Comparison of ENCODE assay signal across 8 cellular contexts in the genomic region with DNA sequence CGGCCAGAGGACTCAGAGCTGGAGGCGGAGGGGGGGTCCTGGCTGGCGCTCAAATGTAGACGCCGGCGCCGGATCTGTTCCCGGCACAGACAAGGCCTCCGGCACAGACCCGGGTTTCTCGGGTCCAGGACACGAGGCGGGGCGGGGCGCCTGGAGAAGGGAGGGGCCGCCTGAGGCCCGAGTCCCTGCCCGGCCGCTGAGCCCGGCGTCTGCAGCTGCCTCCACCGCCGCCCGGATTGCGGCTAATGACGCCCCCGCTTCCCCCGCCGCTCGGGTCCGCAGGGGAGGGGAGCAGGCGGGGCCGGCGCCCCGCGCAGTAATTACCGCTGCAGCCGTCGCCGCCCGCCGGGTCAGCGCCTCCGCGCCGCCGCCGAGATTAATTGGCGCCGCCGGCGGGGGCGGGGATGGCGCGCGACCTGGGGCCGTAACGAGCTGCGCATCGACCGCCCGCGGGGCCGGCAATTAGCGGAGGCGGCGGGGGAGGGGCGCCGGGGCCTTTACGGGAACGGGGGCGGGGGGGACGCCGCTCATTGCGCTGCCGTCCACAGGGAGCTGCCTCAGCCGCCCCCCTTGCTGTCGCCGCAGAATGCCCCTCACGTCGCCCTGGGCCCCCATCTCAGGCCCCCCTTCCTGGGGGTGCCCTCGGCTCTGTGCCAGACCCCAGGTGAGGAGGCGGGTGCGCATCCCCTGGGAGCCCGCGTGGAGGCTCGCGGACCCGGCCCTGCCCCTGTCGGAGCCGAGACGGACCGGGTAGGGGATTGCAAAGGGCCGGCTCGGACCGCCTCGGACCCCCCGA. TPM values are rescaled to one million over a fixed set of nuclear protein-coding genes. Genes with fewer than 3 reads are reported as not detected.
DNase-seq lines count a peak whose midpoint lies in the region; ATAC-seq, FAIRE-seq and TF ChIP-seq lines count a peak whose summit lies in the region.

No MANE protein-coding gene starts in this region.

- no peaks in the 10 kb centered on the region for H3K79me2 ChIP-seq in GM12878 (ENCODE audit: control insufficient read depth, insufficient read depth, low read length)

- H3K4me3 ChIP-seq in AG04449 (ENCODE audit: low read depth, low read length) (peak overlapping the region; percentile 36), GM12878 (no peak overlapping the region), iPS-18a (ENCODE audit: low read length) (peak overlapping the region; percentile 17), spleen (peak overlapping the region; percentile 20 to 70 (median 40))

- DNase-seq in AG04449 (ENCODE audit: low read depth, low spot score): no peak
- DNase-seq in GM19239 (ENCODE audit: insufficient read length, low spot score): peak; percentile 76
- DNase-seq in NCI-H748 treated with DMSO at 0.1 percent for 48 hours (lab: John Stamatoyannopoulos, UW): peak; percentile 48
- DNase-seq in GM12878 (ENCODE audit: low read depth, low spot score): no peak
- no peak for DNase-seq in spleen
- no peak for DNase-seq in DMS114 treated with DMSO at 0.1 percent for 48 hours (lab: John Stamatoyannopoulos, UW; ENCODE audit: unreplicated experiment)

- no peak overlapping the region for H2AFZ ChIP-seq in GM12878 (ENCODE audit: control insufficient read depth, low read depth, low read length)

- TF ChIP-seq EP300 in GM12878 (IDR thresholded peaks at IDR 0.05; ENCODE audit: borderline replicate concordance in 1 of 2, control insufficient read depth in 1 of 2, low read depth in 2 of 2, low read length in 2 of 2): no peak

- no peaks in the 10 kb centered on the region for H4K20me1 ChIP-seq in GM12878 (ENCODE audit: control insufficient read depth, insufficient read depth)

- H3K9ac ChIP-seq in GM12878 (ENCODE audit: control insufficient read depth, insufficient read depth, low read length) (no peak overlapping the region), iPS-18a (ENCODE audit: low read length) (no peak overlapping the region)

- no peak for TF ChIP-seq CTCF in AG04449 (IDR thresholded peaks at IDR 0.05; ENCODE audit: insufficient read depth, low read length, missing control alignments)
- TF ChIP-seq CTCF in GM12878 (IDR thresholded peaks at IDR 0.05 in 2 of 3, conservative IDR thresholded peaks at IDR 0.05 in 1 of 3; ENCODE audit: control insufficient read depth in 2 of 3, extremely low read depth in 1 of 3, insufficient read depth in 1 of 3, low read depth in 3 of 3, low read length in 3 of 3): no peak
- TF ChIP-seq CTCF in spleen (IDR thresholded peaks at IDR 0.05 in 8 of 11, conservative IDR thresholded peaks at IDR 0.05 in 3 of 11): no peak

- TF ChIP-seq POLR2A in GM12878 (IDR thresholded peaks at IDR 0.05; ENCODE audit: low read depth, low read length) (peak; percentile 42; the same call in 1 of the 2 replicates), spleen (IDR thresholded peaks at IDR 0.05) (no peak)

- H3K36me3 ChIP-seq in GM12878 (ENCODE audit: control insufficient read depth in 2 of 2, insufficient read depth in 2 of 2, low read length in 1 of 2) (peaks cover 0 to 3% of the 10 kb centered on the region in 2 experiments; a peak in 3 of 4 replicates), iPS-18a (ENCODE audit: control insufficient read depth, low read depth, low read length) (no peaks in the 10 kb centered on the region), spleen (peaks cover 2 to 33% (median 28%) of the 10 kb centered on the region in 6 donors)

- H3K4me2 ChIP-seq in GM12878 (ENCODE audit: control insufficient read depth, insufficient read depth): peak overlapping the region; percentile 42; the same call in 1 of the 2 replicates

- no peak overlapping the region for H3K27ac ChIP-seq in GM12878 (ENCODE audit: control insufficient read depth, insufficient read depth)
- no peak overlapping the region for H3K27ac ChIP-seq in iPS-18a (ENCODE audit: low read length)
- H3K27ac ChIP-seq in spleen: peak overlapping the region in 7 of 8 donors; percentile 41 to 85 (median 82)

- CTCF ChIA-PET in AG04449 (lab: Yijun Ruan, JAX) (interaction anchor here (1.1 to 7.6 kb wide), 6 partner anchors 10 to 42 kb away, joined by 3 to 67 read pairs (median 8); no protein-coding TSS in a partner anchor), GM12878 (lab: Yijun Ruan, JAX) (interaction anchor here (0.7 to 1.1 kb wide), 2 partner anchors 21 to 37 kb away, joined by 3 to 4 read pairs; no protein-coding TSS in a partner anchor)

- FAIRE-seq in GM19239 (lab: Jason Lieb, UNC): no peak
- FAIRE-seq in GM12878 (lab: Jason Lieb, UNC): no peak

- H3K27me3 ChIP-seq in GM12878 (replicated peaks in 1 of 2; ENCODE audit: control insufficient read depth in 2 of 2, insufficient read depth in 2 of 2, low read length in 1 of 2) (peaks cover 6 to 8% of the 10 kb centered on the region in 2 experiments), iPS-18a (ENCODE audit: control insufficient read depth, insufficient read depth, low read length) (peaks cover 78% of the 10 kb centered on the region), spleen (replicated peaks in 1 of 7) (peaks cover 11 to 72% (median 62%) of the 10 kb centered on the region in 7 donors)

- SMC1A ChIA-PET in GM12878 (lab: Charles Lee; ENCODE audit: uncharacterized antibody, unreplicated experiment): no interaction called here

- peak; percentile 50 for ATAC-seq in GM12878
- ATAC-seq in GM21529 (IDR thresholded peaks at IDR 0.05; ENCODE audit: unreplicated experiment): no peak

- in situ Hi-C loops in GM12878 (cut with MboI): no loop called here

- peaks cover 7% of the 10 kb centered on the region; the same call in 1 of the 2 replicates for H3K4me1 ChIP-seq in GM12878 (ENCODE audit: control insufficient read depth, insufficient read depth, low read length)
- H3K4me1 ChIP-seq in iPS-18a (ENCODE audit: control insufficient read depth, low read depth, low read length): no peaks in the 10 kb centered on the region
- peaks cover 21 to 86% (median 53%) of the 10 kb centered on the region in 6 donors for H3K4me1 ChIP-seq in spleen

- 4% methylated on average over 58 of the region's 98 CpGs for WGBS in GM12878 (ENCODE audit: insufficient coverage, insufficient replicate concordance, low lambda C conversion rate, missing lambda C conversion rate)
- 0 to 1% (median 1%) methylated on average over 30 to 98 of the region's 98 CpGs for WGBS in spleen, 5 donors

- RAD21 ChIA-PET in GM12878 (lab: Charles Lee; ENCODE audit: unreplicated experiment): interaction anchor here (0.9 to 4.1 kb wide), 2 partner anchors 25 to 36 kb away, joined by 4 to 20 read pairs; no protein-coding TSS in a partner anchor

- no peak for TF ChIP-seq RAD21 in GM12878 (IDR thresholded peaks at IDR 0.05; ENCODE audit: insufficient read depth, low read depth, low read length)

- intact Hi-C loops in GM12878 (cut with micrococcal nuclease; ENCODE audit: unreplicated experiment) (loop anchor here (5.0 kb wide), 1 partner anchor 34 kb away; no protein-coding TSS in a partner anchor), spleen (cut with DNase I; ENCODE audit: low total_unique reads) (no loop called here)

- H3K9me3 ChIP-seq in GM12878 (replicated peaks; ENCODE audit: control insufficient read depth, insufficient read depth, low read length) (no peaks in the 10 kb centered on the region), iPS-18a (ENCODE audit: control insufficient read depth, low read depth, low read length) (no peaks in the 10 kb centered on the region), spleen (no peaks in the 10 kb centered on the region)

- POLR2A ChIA-PET in AG04449 (lab: Yijun Ruan, JAX) (interaction anchor here (1.5 kb wide), 1 partner anchor 25 kb away, joined by 5 read pairs; a partner anchor contains a TSS), GM12878 (lab: Charles Lee) (interaction anchor here (0.7 kb wide), 1 partner anchor 665 kb away, joined by 7 read pairs; no protein-coding TSS in a partner anchor)

- no TSS peak for BruUV-seq in GM12878 (replicated peaks; lab: Mats Ljungman, UMichigan)

RNA-seq across cellular contexts. Expression of a gene that starts 17.3 kb away (rescaled TPM):
- total RNA-seq in GM12878 (2013; cell fraction: nucleolus; rRNA removed): 45.4 and 56.2 TPM in 2 replicates
- total RNA-seq in GM12878 (2014; rRNA removed): 92.5 and 107 TPM in 2 replicates
- total RNA-seq in GM12878 (2014; rRNA removed; fragmentation: Illumina TruSeq; extraction: Trizol): 44.7 and 52.5 TPM in 2 replicates
- 115 and 132 TPM in 2 replicates for total RNA-seq in GM12878 (2021)
- polyA plus RNA-seq in GM12878 (2011; ENCODE audit: low read depth): 20.8 TPM
- 19.2 and 40.7 TPM in 2 replicates for polyA plus RNA-seq in GM12878 (2011; rRNA removed)
- 66.9 and 84.3 TPM in 2 replicates for polyA plus RNA-seq in GM12878 (2011; cell fraction: cytosol; rRNA removed)
- 106 and 173 TPM in 2 replicates for polyA plus RNA-seq in GM12878 (2011; cell fraction: nucleus; rRNA removed)
- 46.1 and 49.2 TPM in 2 replicates for polyA plus RNA-seq in GM12878 (2012)
- polyA plus RNA-seq in GM12878 (2014; fragmentation: Illumina TruSeq; extraction: Trizol): 26.6 and 48.6 TPM in 2 replicates
- 1 to 10 TPM; 1.3 to 4.6 TPM for polyA plus RNA-seq in GM12878 (2014; fragmentation: Nextera tagmentation; extraction: Ambion mirVana)
- 76.1 and 88.9 TPM in 2 replicates for polyA plus RNA-seq in GM12878 (2014; rRNA removed)
- 100 to 1,000 TPM; 154 to 171 TPM for polyA plus RNA-seq in GM12878 (2016; fragmentation: Nextera tagmentation; extraction: Ambion mirVana)
- polyA minus RNA-seq in GM12878 (2011; rRNA and poly(A)+ RNA removed): 52.2 and 87.7 TPM in 2 replicates
- polyA minus RNA-seq in GM12878 (2011; cell fraction: cytosol; rRNA and poly(A)+ RNA removed): 42.2 and 44.6 TPM in 2 replicates
- polyA minus RNA-seq in GM12878 (2011; cell fraction: nucleus; rRNA and poly(A)+ RNA removed): 16.1 and 33.3 TPM in 2 replicates
- 10 to 100 TPM; 26.2 to 61.1 (median 44.7) TPM for total RNA-seq in spleen
- 10 to 100 TPM; 46.6 to 73.4 (median 52.8) TPM for polyA plus RNA-seq in spleen

RNA-seq across cellular contexts. Expression of a gene that starts 18.1 kb away (rescaled TPM):
- not detected in 2 replicates for total RNA-seq in GM12878 (2013; cell fraction: nucleolus; rRNA removed)
- total RNA-seq in GM12878 (2014; rRNA removed) (not detected in 2 replicates), GM12878 (2014; rRNA removed; fragmentation: Illumina TruSeq; extraction: Trizol) (not detected in 2 replicates), GM12878 (2021) (not detected in 2 replicates), spleen (10 to 100 TPM in 5 of 7 donors, 1 to 10 TPM in 2; 7.5 to 37.0 (median 18.1) TPM)
- polyA plus RNA-seq in GM12878 (2011; ENCODE audit: low read depth): not detected
- polyA plus RNA-seq in GM12878 (2011; rRNA removed) (not detected in 2 replicates), GM12878 (2014; fragmentation: Illumina TruSeq; extraction: Trizol) (not detected in 2 replicates), GM12878 (2014; fragmentation: Nextera tagmentation; extraction: Ambion mirVana) (under 1 TPM in 1 of 2 experiments, not detected in 1; 0.04 TPM), GM12878 (2014; rRNA removed) (0.29 TPM in 1 of 2 replicates, not detected in the other), GM12878 (2016; fragmentation: Nextera tagmentation; extraction: Ambion mirVana) (under 1 TPM; 0.09 to 0.31 TPM), spleen (10 to 100 TPM in 2 of 3 donors, 1 to 10 TPM in 1; 7.7 to 33.2 (median 19.8) TPM)
- polyA plus RNA-seq in GM12878 (2011; cell fraction: cytosol; rRNA removed): 0.03 TPM in 1 of 2 replicates, not detected in the other
- polyA plus RNA-seq in GM12878 (2011; cell fraction: nucleus; rRNA removed): 0.10 TPM in 1 of 2 replicates, not detected in the other
- 0.08 TPM in 1 of 2 replicates, not detected in the other for polyA plus RNA-seq in GM12878 (2012)
- polyA minus RNA-seq in GM12878 (2011; rRNA and poly(A)+ RNA removed): not detected in 2 replicates
- polyA minus RNA-seq in GM12878 (2011; cell fraction: cytosol; rRNA and poly(A)+ RNA removed): 4.3 and 4.5 TPM in 2 replicates
- polyA minus RNA-seq in GM12878 (2011; cell fraction: nucleus; rRNA and poly(A)+ RNA removed): 0.19 and 0.24 TPM in 2 replicates

RNA-seq across cellular contexts. Expression of a gene that starts 18.6 kb away (rescaled TPM):
- total RNA-seq in GM12878 (2013; cell fraction: nucleolus; rRNA removed): 40.7 and 42.9 TPM in 2 replicates
- total RNA-seq in GM12878 (2014; rRNA removed) (14.9 and 18.2 TPM in 2 replicates), GM12878 (2014; rRNA removed; fragmentation: Illumina TruSeq; extraction: Trizol) (3.6 and 4.0 TPM in 2 replicates), GM12878 (2021) (27.2 and 30.6 TPM in 2 replicates), spleen (10 to 100 TPM; 12.0 to 21.5 (median 18.7) TPM)
- polyA plus RNA-seq in GM12878 (2011; ENCODE audit: low read depth): 5.1 TPM
- polyA plus RNA-seq in GM12878 (2011; rRNA removed) (3.5 and 8.4 TPM in 2 replicates), GM12878 (2014; fragmentation: Illumina TruSeq; extraction: Trizol) (0.32 and 2.3 TPM in 2 replicates), GM12878 (2014; fragmentation: Nextera tagmentation; extraction: Ambion mirVana) (under 1 TPM; 0.03 to 0.35 TPM), GM12878 (2014; rRNA removed) (28.2 and 35.0 TPM in 2 replicates), GM12878 (2016; fragmentation: Nextera tagmentation; extraction: Ambion mirVana) (1 to 10 TPM; 1.3 to 6.6 TPM), spleen (10 to 100 TPM; 14.1 to 31.6 (median 26.0) TPM)
- 10.9 and 20.3 TPM in 2 replicates for polyA plus RNA-seq in GM12878 (2011; cell fraction: cytosol; rRNA removed)
- polyA plus RNA-seq in GM12878 (2011; cell fraction: nucleus; rRNA removed): 410 and 507 TPM in 2 replicates
- 14.6 and 20.2 TPM in 2 replicates for polyA plus RNA-seq in GM12878 (2012)
- polyA minus RNA-seq in GM12878 (2011; rRNA and poly(A)+ RNA removed): 3.4 and 6.7 TPM in 2 replicates
- 2.9 and 4.7 TPM in 2 replicates for polyA minus RNA-seq in GM12878 (2011; cell fraction: cytosol; rRNA and poly(A)+ RNA removed)
- 30.2 and 35.6 TPM in 2 replicates for polyA minus RNA-seq in GM12878 (2011; cell fraction: nucleus; rRNA and poly(A)+ RNA removed)

RNA-seq across cellular contexts. Expression of a gene that starts 24.5 kb away (rescaled TPM):
- total RNA-seq in GM12878 (2013; cell fraction: nucleolus; rRNA removed): 0.29 and 0.39 TPM in 2 replicates
- 0.22 and 0.23 TPM in 2 replicates for total RNA-seq in GM12878 (2014; rRNA removed)
- total RNA-seq in GM12878 (2014; rRNA removed; fragmentation: Illumina TruSeq; extraction: Trizol): not detected in 2 replicates
- 0.26 and 0.43 TPM in 2 replicates for total RNA-seq in GM12878 (2021)
- polyA plus RNA-seq in GM12878 (2011; ENCODE audit: low read depth): not detected
- polyA plus RNA-seq in GM12878 (2011; rRNA removed): 0.04 TPM in 1 of 2 replicates, not detected in the other
- polyA plus RNA-seq in GM12878 (2011; cell fraction: cytosol; rRNA removed): 0.01 and 0.05 TPM in 2 replicates
- polyA plus RNA-seq in GM12878 (2011; cell fraction: nucleus; rRNA removed): 0.67 and 0.78 TPM in 2 replicates
- polyA plus RNA-seq in GM12878 (2012): 0.24 and 0.51 TPM in 2 replicates
- not detected in 2 replicates for polyA plus RNA-seq in GM12878 (2014; fragmentation: Illumina TruSeq; extraction: Trizol)
- not detected for polyA plus RNA-seq in GM12878 (2014; fragmentation: Nextera tagmentation; extraction: Ambion mirVana)
- 0.14 and 0.70 TPM in 2 replicates for polyA plus RNA-seq in GM12878 (2014; rRNA removed)
- polyA plus RNA-seq in GM12878 (2016; fragmentation: Nextera tagmentation; extraction: Ambion mirVana): not detected
- polyA minus RNA-seq in GM12878 (2011; rRNA and poly(A)+ RNA removed): not detected in 2 replicates
- not detected in 2 replicates for polyA minus RNA-seq in GM12878 (2011; cell fraction: cytosol; rRNA and poly(A)+ RNA removed)
- 0.29 and 0.48 TPM in 2 replicates for polyA minus RNA-seq in GM12878 (2011; cell fraction: nucleus; rRNA and poly(A)+ RNA removed)
- total RNA-seq in spleen: 1 to 10 TPM in 5 of 7 donors, under 1 TPM in 2; 0.65 to 2.2 (median 1.1) TPM
- polyA plus RNA-seq in spleen: under 1 TPM; 0.17 to 0.80 (median 0.63) TPM

RNA-seq across cellular contexts. Expression of a gene that starts 40.1 kb away (rescaled TPM):
- total RNA-seq in GM12878 (2013; cell fraction: nucleolus; rRNA removed): not detected in 2 replicates
- total RNA-seq in GM12878 (2014; rRNA removed) (not detected in 2 replicates), GM12878 (2014; rRNA removed; fragmentation: Illumina TruSeq; extraction: Trizol) (not detected in 2 replicates), GM12878 (2021) (not detected in 2 replicates), spleen (under 1 TPM in 3 of 7 donors, not detected in 4; 0.39 to 0.85 (median 0.60) TPM)
- polyA plus RNA-seq in GM12878 (2011; ENCODE audit: low read depth): not detected
- polyA plus RNA-seq in GM12878 (2011; rRNA removed) (not detected in 2 replicates), GM12878 (2014; fragmentation: Illumina TruSeq; extraction: Trizol) (not detected in 2 replicates), GM12878 (2014; fragmentation: Nextera tagmentation; extraction: Ambion mirVana) (not detected), GM12878 (2014; rRNA removed) (not detected in 2 replicates), GM12878 (2016; fragmentation: Nextera tagmentation; extraction: Ambion mirVana) (not detected), spleen (under 1 TPM; 0.20 to 0.80 (median 0.21) TPM)
- 0.02 TPM in 1 of 2 replicates, not detected in the other for polyA plus RNA-seq in GM12878 (2011; cell fraction: cytosol; rRNA removed)
- polyA plus RNA-seq in GM12878 (2011; cell fraction: nucleus; rRNA removed): not detected in 2 replicates
- 0.30 and 0.38 TPM in 2 replicates for polyA plus RNA-seq in GM12878 (2012)
- not detected in 2 replicates for polyA minus RNA-seq in GM12878 (2011; rRNA and poly(A)+ RNA removed)
- polyA minus RNA-seq in GM12878 (2011; cell fraction: cytosol; rRNA and poly(A)+ RNA removed): not detected in 2 replicates
- polyA minus RNA-seq in GM12878 (2011; cell fraction: nucleus; rRNA and poly(A)+ RNA removed): not detected in 2 replicates

Comparison
In these comparisons a context has a peak if more than half of its experiments do, and no peak if none do; other contexts are left out.
1. DNase-seq: peak in GM19239 (single experiment) and NCI-H748 treated with DMSO at 0.1 percent for 48 hours (single experiment); none in AG04449 (single experiment), GM12878 (single experiment), spleen (single experiment) and DMS114 treated with DMSO at 0.1 percent for 48 hours (single experiment).
2. H3K27ac ChIP-seq: peak in spleen (7 of 8); none in GM12878 (single experiment) and iPS-18a (single experiment).
3. RNA of a gene that starts 18.1 kb away (total RNA-seq): 7.5 to 37.0 TPM in spleen; not detected in GM12878; every median in the first group is over 4 times any median in the second.